In genomic region chr16:81006472-81007311, GRCh38 we compare ENCODE assay signal across 8 cellular contexts. TPM values are rescaled to one million over a fixed set of nuclear protein-coding genes. Genes with fewer than 3 reads are reported as not detected.
DNase-seq lines count a peak whose midpoint lies in the region; ATAC-seq and TF ChIP-seq lines count a peak whose summit lies in the region.

CENPN (plus strand) TSS chr16:81007214; CDS start chr16:81011940, 4,726 bp downstream.
CMC2 (minus strand) TSS chr16:81006885; CDS start chr16:80997394, 9,491 bp downstream.

- H3K27me3 ChIP-seq in left ventricle myocardium inferior (ENCODE audit: low read depth) = no peaks in the 10 kb centered on the region

- peaks cover 2% of the 10 kb centered on the region for H3K36me3 Mint-ChIP-seq in T-helper 17 cell (ENCODE audit: low read depth)
- H3K36me3 Mint-ChIP-seq in progenitor cell of endocrine pancreas (ENCODE audit: insufficient read depth) = no peaks in the 10 kb centered on the region

- H3K27ac Mint-ChIP-seq in T-helper 17 cell (peak within 1 kb of the TSS; percentile 94), progenitor cell of endocrine pancreas (peak within 1 kb of the TSS; percentile 100)

- peak within 1 kb of the TSS; percentile 99 for H3K27ac ChIP-seq in left ventricle myocardium inferior (replicated peaks)

- no peak for TF ChIP-seq CTCF in left ventricle myocardium inferior (IDR thresholded peaks at IDR 0.05; ENCODE audit: borderline replicate concordance)
- TF ChIP-seq CTCF in progenitor cell of endocrine pancreas (IDR thresholded peaks at IDR 0.05; ENCODE audit: unreplicated experiment) = no peak

- ATAC-seq in GM18502 (IDR thresholded peaks at IDR 0.05; ENCODE audit: poor library complexity, unreplicated experiment) (peak; percentile 89), HG02943 (IDR thresholded peaks at IDR 0.05; ENCODE audit: low read depth, unreplicated experiment) (peak; percentile 90), T-helper 17 cell (peak; percentile 83)

- peaks cover 42% of the 10 kb centered on the region for H3K4me1 Mint-ChIP-seq in T-helper 17 cell
- peaks cover 16% of the 10 kb centered on the region for H3K4me1 Mint-ChIP-seq in progenitor cell of endocrine pancreas (ENCODE audit: low read depth)

- peaks cover 46% of the 10 kb centered on the region for H3K4me1 ChIP-seq in left ventricle myocardium inferior

- no peaks in the 10 kb centered on the region for H3K27me3 Mint-ChIP-seq in T-helper 17 cell
- no peaks in the 10 kb centered on the region for H3K27me3 Mint-ChIP-seq in progenitor cell of endocrine pancreas

- H3K4me3 ChIP-seq in left ventricle myocardium inferior = peak within 1 kb of the TSS; percentile 94

- H3K36me3 ChIP-seq in left ventricle myocardium inferior = no peaks in the 10 kb centered on the region

- no peaks in the 10 kb centered on the region for H3K9me3 ChIP-seq in T-helper 17 cell (ENCODE audit: control insufficient read depth, low read length, poor library complexity, severe bottlenecking)
- no peaks in the 10 kb centered on the region for H3K9me3 ChIP-seq in left ventricle myocardium inferior (replicated peaks)

- H3K4me3 Mint-ChIP-seq in T-helper 17 cell = peak within 1 kb of the TSS; percentile 88
- H3K4me3 Mint-ChIP-seq in progenitor cell of endocrine pancreas (ENCODE audit: low read depth) = peak within 1 kb of the TSS; percentile 92

- DNase-seq in NCI-H187 (lab: John Stamatoyannopoulos, UW) (peak; percentile 61 to 84), T-helper 17 cell (peak; percentile 92 to 96 (median 96)), amygdala (lab: John Stamatoyannopoulos, UW) (peak; percentile 93 to 100 (median 98)), left ventricle myocardium inferior (peak; percentile 99), progenitor cell of endocrine pancreas (ENCODE audit: low spot score, unreplicated experiment) (peak; percentile 91), ureter (ENCODE audit: low spot score) (peak; percentile 99)

- intact Hi-C loops in left ventricle myocardium inferior (cut with micrococcal nuclease) = no loop called here

- H3K9me3 Mint-ChIP-seq in progenitor cell of endocrine pancreas (ENCODE audit: low read depth) = no peaks in the 10 kb centered on the region

RNA-seq across cellular contexts. Expression of gene CENPN, which starts in this region (rescaled TPM):
- total RNA-seq in T-helper 17 cell (10 to 100 TPM in 1 of 2 donors, 1 to 10 TPM in 1; 8.8 to 14.8 TPM), left ventricle myocardium inferior (7.9 TPM), progenitor cell of endocrine pancreas (25.8 and 27.4 TPM in 2 replicates), ureter (6.2 TPM)

RNA-seq across cellular contexts. Expression of gene CMC2, which starts in this region (rescaled TPM):
- total RNA-seq in T-helper 17 cell (10 to 100 TPM; 78.3 to 86.6 TPM), left ventricle myocardium inferior (136 TPM), progenitor cell of endocrine pancreas (56.5 and 58.5 TPM in 2 replicates), ureter (45.6 TPM)

Comparison
In these comparisons a context has a peak if more than half of its experiments do, and no peak if none do; other contexts are left out.
1. Peak in every context shown above with its lines: DNase-seq, ATAC-seq, H3K4me3 ChIP-seq and H3K27ac ChIP-seq.